Comparison of ENCODE assay signal across 14 cellular contexts in the genomic region with DNA sequence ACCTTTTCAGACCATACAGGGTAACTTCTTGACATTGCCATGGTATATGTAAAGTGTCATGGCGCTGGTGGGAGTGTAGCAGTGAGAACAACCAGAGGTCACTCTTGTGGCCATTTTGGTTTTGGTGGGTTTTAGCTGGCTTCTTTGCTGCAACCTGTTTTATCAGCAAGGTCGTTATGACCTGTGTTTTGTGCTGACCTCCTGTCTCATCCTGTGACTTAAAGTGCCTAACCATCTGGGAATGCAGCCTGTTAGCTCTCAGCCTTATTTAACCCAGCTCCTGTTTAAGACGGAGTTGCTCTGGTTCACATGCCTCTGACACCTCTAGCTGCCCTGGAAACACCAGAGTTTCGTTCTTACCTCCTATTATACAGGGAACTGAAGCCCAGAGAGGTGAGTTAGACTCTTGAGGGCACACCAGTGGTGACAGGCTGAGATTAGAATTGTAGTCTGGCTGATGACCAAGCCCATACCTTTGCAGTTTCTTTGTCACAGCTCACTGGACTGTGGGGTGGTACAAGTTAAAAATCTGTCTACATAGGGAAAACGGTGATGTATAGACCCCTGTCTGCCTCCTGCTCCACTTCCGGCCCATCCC. TPM values are rescaled to one million over a fixed set of nuclear protein-coding genes. Genes with fewer than 3 reads are reported as not detected.
A peak's percentile ranks its signal among the peaks of the same experiment; 100 is the strongest.
DNase-seq lines count a peak whose midpoint lies in the region; ATAC-seq, FAIRE-seq and TF ChIP-seq lines count a peak whose summit lies in the region.
"Had no signal": no experiment of that assay in that cellular context is flagged by ENCODE, and none has a peak within 500 bp of the region (broad histone marks: within the 10 kb centered on the region; RNA-seq: fewer than 3 reads in every experiment).

No MANE protein-coding gene starts in this region.

- no peaks in the 10 kb centered on the region for H3K9me3 Mint-ChIP-seq in immature natural killer cell

- DNase-seq in DMS 273 (lab: John Stamatoyannopoulos, UW; ENCODE audit: unreplicated experiment) (peak; percentile 43), DMS 273 treated with DMSO at 0.1 percent for 48 hours (lab: John Stamatoyannopoulos, UW) (no peak), immature natural killer cell (no peak), kidney glomerular epithelial cell (lab: John Stamatoyannopoulos, UW) (no peak), D721Med (ENCODE audit: insufficient read length, low spot score) (no peak)
- DNase-seq: activated T-cell treated with anti-CD3 and anti-CD28 coated beads for 4 hours, brain microvascular endothelial cell, GOT3, NCI-H2081, T1000 had no signal

- peaks cover 0 to 3% (median 3%) of the 10 kb centered on the region in 3 donors for H3K27me3 Mint-ChIP-seq in immature natural killer cell (ENCODE audit: low read depth in 3 of 3)

- peaks cover 83 to 89% of the 10 kb centered on the region in 2 donors for H3K4me1 Mint-ChIP-seq in immature natural killer cell

- H3K4me3 Mint-ChIP-seq in immature natural killer cell = peak overlapping the region in 1 of 5 donors; percentile 29

- H3K36me3 Mint-ChIP-seq in immature natural killer cell = no peaks in the 10 kb centered on the region

- no peak for FAIRE-seq in D721Med (lab: Jason Lieb, UNC)

- ATAC-seq in GM19395 (IDR thresholded peaks at IDR 0.05; ENCODE audit: unreplicated experiment) (peak; percentile 36), HG03432 (IDR thresholded peaks at IDR 0.05; ENCODE audit: unreplicated experiment) (peak; percentile 32), HG02970 (IDR thresholded peaks at IDR 0.05; ENCODE audit: low FRiP score, unreplicated experiment) (no peak)
- ATAC-seq: Panc1 had no signal

- peak overlapping the region; percentile 48 to 71 (median 57) for H3K27ac Mint-ChIP-seq in immature natural killer cell

- no peak for TF ChIP-seq CTCF in D721Med (IDR thresholded peaks at IDR 0.05; ENCODE audit: insufficient read depth, missing control alignments)

RNA-seq across cellular contexts. Expression of a gene that starts 20.9 kb away (rescaled TPM):
- polyA plus RNA-seq in immature natural killer cell = 1 to 10 TPM; 1.8 to 5.6 (median 2.6) TPM
